Comparison of ENCODE assay signal across 1 cellular context in the genomic region with DNA sequence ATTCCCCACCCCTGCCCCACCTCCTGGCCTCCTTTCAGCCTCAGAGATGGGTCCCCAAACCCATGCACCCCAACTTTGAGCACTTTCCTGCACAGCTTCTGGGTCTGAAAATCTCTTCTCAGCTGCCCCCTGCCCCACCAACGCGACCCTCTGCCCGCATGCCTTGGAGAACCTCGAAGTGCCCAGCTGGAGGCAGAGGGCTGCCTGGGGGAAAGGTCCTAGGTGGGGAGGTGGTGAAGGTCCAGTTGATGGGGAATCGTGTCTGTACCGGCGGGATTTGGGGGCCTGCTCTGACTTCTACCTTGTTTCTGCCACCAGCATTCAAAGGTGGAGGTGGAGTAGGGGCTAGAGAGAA.
TF ChIP-seq lines count a peak whose summit lies in the region.

No MANE protein-coding gene starts in this region.

TF ChIP-seq in SK-N-SH treated with all-trans-retinoic acid at 6 μM for 48 hours, 23 proteins besides CTCF, POLR2A, EP300 and RAD21 (continued from another document):
- TF ChIP-seq, protein P1, sequence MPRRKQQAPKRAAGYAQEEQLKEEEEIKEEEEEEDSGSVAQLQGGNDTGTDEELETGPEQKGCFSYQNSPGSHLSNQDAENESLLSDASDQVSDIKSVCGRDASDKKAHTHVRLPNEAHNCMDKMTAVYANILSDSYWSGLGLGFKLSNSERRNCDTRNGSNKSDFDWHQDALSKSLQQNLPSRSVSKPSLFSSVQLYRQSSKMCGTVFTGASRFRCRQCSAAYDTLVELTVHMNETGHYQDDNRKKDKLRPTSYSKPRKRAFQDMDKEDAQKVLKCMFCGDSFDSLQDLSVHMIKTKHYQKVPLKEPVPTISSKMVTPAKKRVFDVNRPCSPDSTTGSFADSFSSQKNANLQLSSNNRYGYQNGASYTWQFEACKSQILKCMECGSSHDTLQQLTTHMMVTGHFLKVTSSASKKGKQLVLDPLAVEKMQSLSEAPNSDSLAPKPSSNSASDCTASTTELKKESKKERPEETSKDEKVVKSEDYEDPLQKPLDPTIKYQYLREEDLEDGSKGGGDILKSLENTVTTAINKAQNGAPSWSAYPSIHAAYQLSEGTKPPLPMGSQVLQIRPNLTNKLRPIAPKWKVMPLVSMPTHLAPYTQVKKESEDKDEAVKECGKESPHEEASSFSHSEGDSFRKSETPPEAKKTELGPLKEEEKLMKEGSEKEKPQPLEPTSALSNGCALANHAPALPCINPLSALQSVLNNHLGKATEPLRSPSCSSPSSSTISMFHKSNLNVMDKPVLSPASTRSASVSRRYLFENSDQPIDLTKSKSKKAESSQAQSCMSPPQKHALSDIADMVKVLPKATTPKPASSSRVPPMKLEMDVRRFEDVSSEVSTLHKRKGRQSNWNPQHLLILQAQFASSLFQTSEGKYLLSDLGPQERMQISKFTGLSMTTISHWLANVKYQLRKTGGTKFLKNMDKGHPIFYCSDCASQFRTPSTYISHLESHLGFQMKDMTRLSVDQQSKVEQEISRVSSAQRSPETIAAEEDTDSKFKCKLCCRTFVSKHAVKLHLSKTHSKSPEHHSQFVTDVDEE (CRISPR knock-in tag; IDR thresholded peaks at IDR 0.05) = no peak
- TF ChIP-seq, protein P2, sequence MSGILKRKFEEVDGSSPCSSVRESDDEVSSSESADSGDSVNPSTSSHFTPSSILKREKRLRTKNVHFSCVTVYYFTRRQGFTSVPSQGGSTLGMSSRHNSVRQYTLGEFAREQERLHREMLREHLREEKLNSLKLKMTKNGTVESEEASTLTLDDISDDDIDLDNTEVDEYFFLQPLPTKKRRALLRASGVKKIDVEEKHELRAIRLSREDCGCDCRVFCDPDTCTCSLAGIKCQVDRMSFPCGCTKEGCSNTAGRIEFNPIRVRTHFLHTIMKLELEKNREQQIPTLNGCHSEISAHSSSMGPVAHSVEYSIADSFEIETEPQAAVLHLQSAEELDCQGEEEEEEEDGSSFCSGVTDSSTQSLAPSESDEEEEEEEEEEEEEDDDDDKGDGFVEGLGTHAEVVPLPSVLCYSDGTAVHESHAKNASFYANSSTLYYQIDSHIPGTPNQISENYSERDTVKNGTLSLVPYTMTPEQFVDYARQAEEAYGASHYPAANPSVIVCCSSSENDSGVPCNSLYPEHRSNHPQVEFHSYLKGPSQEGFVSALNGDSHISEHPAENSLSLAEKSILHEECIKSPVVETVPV (CRISPR knock-in tag; IDR thresholded peaks at IDR 0.05) = no peak
- TF ChIP-seq OSR1 (CRISPR knock-in tag; IDR thresholded peaks at IDR 0.05) (no peak), GLIS3 (CRISPR knock-in tag; IDR thresholded peaks at IDR 0.05) (no peak), SNAI2 (CRISPR knock-in tag; IDR thresholded peaks at IDR 0.05) (no peak)
